ENCODE assay signal across 9 cellular contexts in the genomic region with DNA sequence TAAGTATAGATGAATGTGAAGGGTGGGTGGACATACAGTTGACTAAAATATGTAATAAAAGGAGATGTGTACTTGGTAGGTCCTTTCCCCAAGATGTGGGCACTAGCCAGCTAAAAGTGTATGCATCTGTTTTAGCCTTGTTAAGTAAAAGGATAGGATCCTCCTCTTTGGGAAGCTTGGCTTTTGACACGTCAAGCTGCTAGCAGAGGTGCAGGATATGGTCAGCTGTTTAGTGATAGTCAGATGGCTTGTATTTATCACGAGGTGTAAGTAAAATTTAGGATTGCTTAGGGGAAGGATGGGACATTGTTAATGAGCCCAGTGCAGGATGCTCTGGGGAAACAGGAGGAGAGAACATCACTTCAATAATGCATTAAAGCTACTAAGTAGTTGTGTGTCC. TPM values are rescaled to one million over a fixed set of nuclear protein-coding genes. Genes with fewer than 3 reads are reported as not detected.
DNase-seq lines count a peak whose midpoint lies in the region; ATAC-seq lines count a peak whose summit lies in the region.
"Had no signal": no experiment of that assay in that cellular context is flagged by ENCODE, and none has a peak within 500 bp of the region (broad histone marks: within the 10 kb centered on the region; RNA-seq: fewer than 3 reads in every experiment).

No MANE protein-coding gene starts in this region.

- POLR2A ChIA-PET in CD8-positive, alpha-beta memory T cell (lab: Charles Lee): interaction anchor here (0.7 to 1.5 kb wide), 3 partner anchors 124 to 126 kb away, joined by 3 to 10 read pairs (median 4); partner anchors contain the start of gene NEMP2
- POLR2A ChIA-PET in naive thymus-derived CD4-positive, alpha-beta T cell (lab: Charles Lee): interaction anchor here (0.6 to 5.2 kb wide), 5 partner anchors 108 to 748 kb away, joined by 3 to 50 read pairs (median 3); partner anchors contain the start of gene NEMP2

- peak overlapping the region; percentile 88 to 95 (median 93) for H3K4me3 Mint-ChIP-seq in CD8-positive, alpha-beta memory T cell
- H3K4me3 Mint-ChIP-seq in naive thymus-derived CD4-positive, alpha-beta T cell: peak overlapping the region; percentile 87 to 95 (median 92)

- no peak for ATAC-seq in naive thymus-derived CD4-positive, alpha-beta T cell
- ATAC-seq in GM21526 (IDR thresholded peaks at IDR 0.05; ENCODE audit: low FRiP score, unreplicated experiment) (no peak), HG02852 (IDR thresholded peaks at IDR 0.05; ENCODE audit: unreplicated experiment) (no peak), GM21423 (IDR thresholded peaks at IDR 0.05; ENCODE audit: unreplicated experiment) (no peak)

- CTCF ChIA-PET in CD8-positive, alpha-beta memory T cell (lab: Charles Lee): no interaction called here
- CTCF ChIA-PET in naive thymus-derived CD4-positive, alpha-beta T cell (lab: Charles Lee): interaction anchor here (0.6 to 1.3 kb wide), 2 partner anchors 27 to 32 kb away, joined by 3 read pairs; no protein-coding TSS in a partner anchor

- peaks cover 0 to 14% (median 0%) of the 10 kb centered on the region in 3 donors for H3K36me3 Mint-ChIP-seq in CD8-positive, alpha-beta memory T cell
- peaks cover 0 to 11% (median 0%) of the 10 kb centered on the region in 5 donors for H3K36me3 Mint-ChIP-seq in naive thymus-derived CD4-positive, alpha-beta T cell

- no peaks in the 10 kb centered on the region for H3K9me3 Mint-ChIP-seq in CD8-positive, alpha-beta memory T cell
- H3K9me3 Mint-ChIP-seq in naive thymus-derived CD4-positive, alpha-beta T cell: peaks cover 0 to 6% (median 0%) of the 10 kb centered on the region in 11 donors

- no peak for DNase-seq in CD8-positive, alpha-beta memory T cell
- DNase-seq in HT-29 (ENCODE audit: low spot score) (peak; percentile 39), activated gamma-delta T cell (lab: John Stamatoyannopoulos, UW) (no peak)
- no peak for DNase-seq in naive thymus-derived CD4-positive, alpha-beta T cell
- DNase-seq: NK-92 treated with Interleukin-12 subunit alpha and Interleukin-12 subunit beta, amount 100 ng/mL, for 24 hours had no signal

- peak overlapping the region; percentile 61 for H3K4me3 ChIP-seq in CD8-positive, alpha-beta memory T cell (ENCODE audit: low read length)
- H3K4me3 ChIP-seq in naive thymus-derived CD4-positive, alpha-beta T cell (ENCODE audit: low read length): peak overlapping the region; percentile 76

- H3K27ac Mint-ChIP-seq in CD8-positive, alpha-beta memory T cell: peak overlapping the region; percentile 97 to 99 (median 98)
- peak overlapping the region; percentile 94 to 98 (median 98) for H3K27ac Mint-ChIP-seq in naive thymus-derived CD4-positive, alpha-beta T cell

- H3K27me3 Mint-ChIP-seq in CD8-positive, alpha-beta memory T cell: peaks cover 0 to 5% of the 10 kb centered on the region in 2 donors
- no peaks in the 10 kb centered on the region for H3K27me3 Mint-ChIP-seq in naive thymus-derived CD4-positive, alpha-beta T cell

- H3K4me1 ChIP-seq in CD8-positive, alpha-beta memory T cell (ENCODE audit: insufficient read depth, low read length): peaks cover 63% of the 10 kb centered on the region
- peaks cover 28 to 48% of the 10 kb centered on the region in 2 donors for H3K4me1 ChIP-seq in naive thymus-derived CD4-positive, alpha-beta T cell (ENCODE audit: control insufficient read depth in 2 of 2, insufficient read depth in 2 of 2, low read length in 2 of 2)

- H3K27me3 ChIP-seq in CD8-positive, alpha-beta memory T cell (ENCODE audit: insufficient read depth, low read length, poor library complexity, severe bottlenecking): no peaks in the 10 kb centered on the region
- H3K27me3 ChIP-seq in naive thymus-derived CD4-positive, alpha-beta T cell (ENCODE audit: control insufficient read depth in 2 of 2, insufficient read depth in 2 of 2, low read length in 2 of 2): no peaks in the 10 kb centered on the region

- H3K36me3 ChIP-seq in CD8-positive, alpha-beta memory T cell (ENCODE audit: insufficient read depth, low read length): no peaks in the 10 kb centered on the region
- H3K36me3 ChIP-seq in naive thymus-derived CD4-positive, alpha-beta T cell (ENCODE audit: control insufficient read depth in 2 of 3, insufficient read depth in 3 of 3, low read length in 3 of 3): peaks cover 0 to 4% (median 0%) of the 10 kb centered on the region in 3 experiments

- intact Hi-C loops in naive thymus-derived CD4-positive, alpha-beta T cell (cut with micrococcal nuclease): loop anchor here (1.0 to 5.0 kb wide), 5 partner anchors 8 to 1268 kb away; partner anchors contain the start of genes STAT1 (in 2 of the 2), ASNSD1 (in 1 of the 2) and NABP1 (in 1 of the 2)

- H3K4me1 Mint-ChIP-seq in CD8-positive, alpha-beta memory T cell: peaks cover 51 to 53% (median 53%) of the 10 kb centered on the region in 3 donors
- H3K4me1 Mint-ChIP-seq in naive thymus-derived CD4-positive, alpha-beta T cell: peaks cover 32 to 58% (median 52%) of the 10 kb centered on the region in 7 donors

- H3K9me3 ChIP-seq in CD8-positive, alpha-beta memory T cell (ENCODE audit: low read length): no peaks in the 10 kb centered on the region
- H3K9me3 ChIP-seq in naive thymus-derived CD4-positive, alpha-beta T cell (ENCODE audit: control insufficient read depth in 2 of 3, low read length in 3 of 3): no peaks in the 10 kb centered on the region

- H3K27ac ChIP-seq in CD8-positive, alpha-beta memory T cell (ENCODE audit: low read depth, low read length): peak overlapping the region; percentile 97
- peak overlapping the region; percentile 98 for H3K27ac ChIP-seq in angular gyrus (ENCODE audit: low read depth, low read length)
- peak overlapping the region; percentile 100 for H3K27ac ChIP-seq in naive thymus-derived CD4-positive, alpha-beta T cell (ENCODE audit: low read depth, low read length)

RNA-seq across cellular contexts. Expression of gene MFSD6, which starts 1.5 kb away (rescaled TPM):
- total RNA-seq in CD8-positive, alpha-beta memory T cell: 10 to 100 TPM; 64.9 to 65.7 TPM
- 31.8 TPM for polyA plus RNA-seq in CD8-positive, alpha-beta memory T cell
- total RNA-seq in HT-29 (2014; rRNA removed; shearing (Covaris generic)): 38.3 and 45.1 TPM in 2 replicates
- 10 to 100 TPM; 35.8 to 49.3 (median 44.7) TPM for total RNA-seq in naive thymus-derived CD4-positive, alpha-beta T cell
- polyA plus RNA-seq in naive thymus-derived CD4-positive, alpha-beta T cell: 10 to 100 TPM; 16.5 to 19.7 TPM
